Comparison of ENCODE assay signal across 4 cellular contexts in genomic region chr20:32904678-32905077, GRCh38. TPM values are rescaled to one million over a fixed set of nuclear protein-coding genes. Genes with fewer than 3 reads are reported as not detected.
"Had no signal": no experiment of that assay in that cellular context is flagged by ENCODE, and none has a peak within 500 bp of the region (broad histone marks: within the 10 kb centered on the region; RNA-seq: fewer than 3 reads in every experiment).

No MANE protein-coding gene starts in this region.

RNA-seq across cellular contexts. Expression of gene EFCAB8, which starts 46.0 kb away (rescaled TPM):
- total RNA-seq: ascending aorta, cardiac muscle cell, cardiac septum, cerebellum had no signal
